ENCODE assay signal across 12 cellular contexts in the genomic region with DNA sequence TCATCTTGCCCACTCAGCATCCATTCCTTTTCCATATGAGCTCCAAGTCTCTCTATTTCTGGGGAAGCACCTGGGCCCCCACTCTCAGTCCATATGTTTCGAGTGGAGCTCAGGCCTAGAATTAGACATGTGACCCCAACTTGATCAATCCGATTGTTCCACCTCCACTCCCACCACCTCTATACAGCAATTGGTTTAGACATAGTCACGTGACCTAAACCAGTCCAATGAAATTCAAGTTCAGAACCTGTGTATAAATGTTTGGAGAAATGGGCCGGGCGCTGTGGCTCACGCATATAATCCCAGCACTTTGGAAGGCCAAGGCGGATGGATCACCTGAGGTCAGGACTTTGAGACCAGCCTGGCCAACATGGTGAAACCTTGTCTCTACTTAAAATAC.
"Had no signal": no experiment of that assay in that cellular context is flagged by ENCODE, and none has a peak within 500 bp of the region (broad histone marks: within the 10 kb centered on the region; RNA-seq: fewer than 3 reads in every experiment).

No MANE protein-coding gene starts in this region.

- H3K4me3 ChIP-seq: lower lobe of right lung, right atrium auricular region, upper lobe of right lung had no signal

- ATAC-seq: lower lobe of right lung; naive thymus-derived CD8-positive, alpha-beta T cell; upper lobe of right lung had no signal

- DNase-seq: activated CD4-positive, CD25-positive, alpha-beta regulatory T cell; activated T-cell treated with anti-CD3 and anti-CD28 coated beads, Interleukin-2, amount 50 U/mL, for 1 hour; dermis blood vessel endothelial cell; endodermal cell; left cardiac atrium; lower lobe of right lung; naive thymus-derived CD8-positive, alpha-beta T cell; upper lobe of right lung had no signal

- H3K27ac ChIP-seq: lower lobe of right lung, neutrophil, right atrium auricular region, upper lobe of right lung had no signal

- H3K27ac Mint-ChIP-seq: endodermal cell; naive thymus-derived CD8-positive, alpha-beta T cell; stimulated activated memory B cell treated with anti-CD40 and anti-IgM and Interleukin-4, amounts not matched to agents 10 μg/mL and 1 μg/mL and 100 μg/mL, for 72 hours had no signal

- H3K27me3 ChIP-seq: neutrophil, right atrium auricular region, upper lobe of right lung had no signal

- H3K4me1 Mint-ChIP-seq: central memory CD8-positive, alpha-beta T cell; stimulated activated memory B cell treated with anti-CD40 and anti-IgM and Interleukin-4, amounts not matched to agents 10 μg/mL and 1 μg/mL and 100 μg/mL, for 72 hours had no signal

- H3K9me3 Mint-ChIP-seq: central memory CD8-positive, alpha-beta T cell; naive thymus-derived CD8-positive, alpha-beta T cell; stimulated activated memory B cell treated with anti-CD40 and anti-IgM and Interleukin-4, amounts not matched to agents 10 μg/mL and 1 μg/mL and 100 μg/mL, for 72 hours had no signal

- H3K4me3 Mint-ChIP-seq: central memory CD8-positive, alpha-beta T cell; endodermal cell; naive thymus-derived CD8-positive, alpha-beta T cell; stimulated activated memory B cell treated with anti-CD40 and anti-IgM and Interleukin-4, amounts not matched to agents 10 μg/mL and 1 μg/mL and 100 μg/mL, for 72 hours had no signal

- H3K27me3 Mint-ChIP-seq: central memory CD8-positive, alpha-beta T cell; naive thymus-derived CD8-positive, alpha-beta T cell; stimulated activated memory B cell treated with anti-CD40 and anti-IgM and Interleukin-4, amounts not matched to agents 10 μg/mL and 1 μg/mL and 100 μg/mL, for 72 hours had no signal

- H3K9me3 ChIP-seq: lower lobe of right lung, neutrophil, right atrium auricular region, upper lobe of right lung had no signal

- H3K36me3 ChIP-seq: lower lobe of right lung, neutrophil, right atrium auricular region, upper lobe of right lung had no signal

- H3K36me3 Mint-ChIP-seq: naive thymus-derived CD8-positive, alpha-beta T cell; stimulated activated memory B cell treated with anti-CD40 and anti-IgM and Interleukin-4, amounts not matched to agents 10 μg/mL and 1 μg/mL and 100 μg/mL, for 72 hours had no signal
